ENCODE assay signal across 25 cellular contexts in the genomic region with DNA sequence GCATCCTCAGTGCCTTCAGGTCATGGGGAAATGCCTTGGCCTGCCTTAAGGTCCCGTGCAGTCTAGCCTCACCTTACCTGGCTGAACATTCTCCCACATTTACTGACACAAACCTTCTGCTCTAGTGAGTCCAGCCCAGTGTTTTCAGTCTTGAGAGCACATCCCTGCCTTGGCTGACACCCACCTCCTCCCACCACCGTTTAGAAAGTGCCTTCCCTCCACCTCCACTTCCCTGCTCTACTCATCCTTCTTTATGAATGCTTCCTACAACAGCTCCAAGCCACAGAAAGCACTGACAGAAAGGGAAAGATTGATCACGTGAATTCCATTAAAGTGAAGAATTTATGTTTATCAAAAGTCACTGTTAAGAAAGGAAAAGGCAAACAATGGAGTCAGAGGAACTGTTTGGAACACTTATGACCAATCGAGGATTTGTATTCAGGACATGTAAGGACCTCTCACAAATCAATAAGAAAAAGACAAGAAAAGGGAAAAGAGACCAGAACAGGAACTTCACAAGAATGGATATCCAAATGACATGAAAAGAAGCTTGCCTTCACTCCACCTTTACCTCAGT. TPM values are rescaled to one million over a fixed set of nuclear protein-coding genes. Genes with fewer than 3 reads are reported as not detected.
DNase-seq lines count a peak whose midpoint lies in the region; TF ChIP-seq lines count a peak whose summit lies in the region.
"Had no signal": no experiment of that assay in that cellular context is flagged by ENCODE, and none has a peak within 500 bp of the region (broad histone marks: within the 10 kb centered on the region; RNA-seq: fewer than 3 reads in every experiment).

No MANE protein-coding gene starts in this region.

- no peaks in the 10 kb centered on the region for H3K27me3 ChIP-seq in right atrium auricular region
- no peaks in the 10 kb centered on the region for H3K27me3 ChIP-seq in esophagus squamous epithelium
- H3K27me3 ChIP-seq in neural progenitor cell = no peaks in the 10 kb centered on the region
- H3K27me3 ChIP-seq in CD8-positive, alpha-beta memory T cell (ENCODE audit: insufficient read depth, low read length, poor library complexity, severe bottlenecking) = no peaks in the 10 kb centered on the region
- H3K27me3 ChIP-seq: body of pancreas had no signal

- DNase-seq in right atrium auricular region (ENCODE audit: low spot score) (no peak), cardiac septum (ENCODE audit: low spot score) (no peak), esophagus squamous epithelium (lab: John Stamatoyannopoulos, UW) (no peak), progenitor cell of endocrine pancreas (ENCODE audit: low spot score, unreplicated experiment) (no peak), neural progenitor cell (ENCODE audit: low spot score) (no peak), NCI-H2029 (lab: John Stamatoyannopoulos, UW) (no peak), globus pallidus (ENCODE audit: low spot score) (no peak)
- DNase-seq in CD8-positive, alpha-beta memory T cell = no peak
- DNase-seq: activated CD4-positive, alpha-beta T cell treated with anti-CD3 and anti-CD28 coated beads, Interleukin-2, amount 10 ng/mL, durations not matched to agents 7 days and 5 days; activated naive CD8-positive, alpha-beta T cell treated with anti-CD3 and anti-CD28 coated beads for 36 hours; body of pancreas; Caco-2; DND-41; effector memory CD4-positive, alpha-beta T cell; natural killer cell; NCI-H1417 treated with DMSO at 0.1 percent for 48 hours; NCI-H2107; NCI-H524; stimulated activated CD4-positive, alpha-beta T cell treated with anti-CD3 and anti-CD28 coated beads, Interleukin-1b, Interleukin-23, amount 100 ng/mL, for 48 hours; WERI-Rb-1 had no signal

- H3K4me3 Mint-ChIP-seq in progenitor cell of endocrine pancreas (ENCODE audit: low read depth) (no peak overlapping the region), neural progenitor cell (no peak overlapping the region)
- H3K4me3 Mint-ChIP-seq in CD8-positive, alpha-beta memory T cell = no peak overlapping the region
- H3K4me3 Mint-ChIP-seq: activated CD4-positive, alpha-beta T cell treated with anti-CD3 and anti-CD28 coated beads, Interleukin-2, amount 10 ng/mL, durations not matched to agents 7 days and 5 days; activated naive CD8-positive, alpha-beta T cell treated with anti-CD3 and anti-CD28 coated beads for 36 hours; activated T-helper 17 cell treated with anti-CD3 and anti-CD28 coated beads, Interleukin-2, amount 50 U/mL, for 72 hours; natural killer cell; stimulated activated effector memory CD8-positive, alpha-beta T cell treated with anti-CD3 and anti-CD28 coated beads, Interleukin-12 subunit alpha, Interleukin-12 subunit beta, amount 100 ng/mL, for 72 hours had no signal

- no peak overlapping the region for H3K4me2 ChIP-seq in neural progenitor cell
- H3K4me2 ChIP-seq: A549 had no signal

- H3K4me3 ChIP-seq in right atrium auricular region (no peak overlapping the region), esophagus squamous epithelium (no peak overlapping the region), neural progenitor cell (no peak overlapping the region)
- no peak overlapping the region for H3K4me3 ChIP-seq in CD8-positive, alpha-beta memory T cell (ENCODE audit: low read length)
- H3K4me3 ChIP-seq: A549, body of pancreas, GM12878, SK-N-MC had no signal

- CTCF ChIA-PET in CD8-positive, alpha-beta memory T cell (lab: Charles Lee) = no interaction called here

- H4K20me1 ChIP-seq in neural progenitor cell (ENCODE audit: low read depth) = no peaks in the 10 kb centered on the region

- H3F3A ChIP-seq in neural progenitor cell (ENCODE audit: low read depth) = peaks cover 17% of the 10 kb centered on the region

- H3K27ac Mint-ChIP-seq in progenitor cell of endocrine pancreas (peak overlapping the region; percentile 23), neural progenitor cell (no peak overlapping the region)
- no peak overlapping the region for H3K27ac Mint-ChIP-seq in CD8-positive, alpha-beta memory T cell
- H3K27ac Mint-ChIP-seq: activated CD4-positive, alpha-beta T cell treated with anti-CD3 and anti-CD28 coated beads, Interleukin-2, amount 10 ng/mL, durations not matched to agents 7 days and 5 days; activated naive CD8-positive, alpha-beta T cell treated with anti-CD3 and anti-CD28 coated beads for 36 hours; activated T-helper 17 cell treated with anti-CD3 and anti-CD28 coated beads, Interleukin-2, amount 50 U/mL, for 72 hours; natural killer cell; stimulated activated effector memory CD8-positive, alpha-beta T cell treated with anti-CD3 and anti-CD28 coated beads, Interleukin-12 subunit alpha, Interleukin-12 subunit beta, amount 100 ng/mL, for 72 hours had no signal

- WGBS in esophagus squamous epithelium, 2 donors = 32 to 41% methylated on average over 3 to 4 of the region's 4 CpGs

- intact Hi-C loops in cardiac septum (cut with DNase I) (no loop called here), esophagus squamous epithelium (cut with DNase I) (no loop called here)

- H3K27me3 Mint-ChIP-seq in progenitor cell of endocrine pancreas = no peaks in the 10 kb centered on the region
- H3K27me3 Mint-ChIP-seq in neural progenitor cell (ENCODE audit: insufficient read depth, low read depth) = peaks cover 5% of the 10 kb centered on the region
- H3K27me3 Mint-ChIP-seq in CD8-positive, alpha-beta memory T cell = peaks cover 8 to 19% of the 10 kb centered on the region in 2 donors

- no peaks in the 10 kb centered on the region for H3K36me3 ChIP-seq in right atrium auricular region
- no peaks in the 10 kb centered on the region for H3K36me3 ChIP-seq in esophagus squamous epithelium
- H3K36me3 ChIP-seq in neural progenitor cell = no peaks in the 10 kb centered on the region
- no peaks in the 10 kb centered on the region for H3K36me3 ChIP-seq in CD8-positive, alpha-beta memory T cell (ENCODE audit: insufficient read depth, low read length)
- H3K36me3 ChIP-seq: WERI-Rb-1 had no signal

- H3K36me3 Mint-ChIP-seq in progenitor cell of endocrine pancreas (ENCODE audit: insufficient read depth) (no peaks in the 10 kb centered on the region), neural progenitor cell (no peaks in the 10 kb centered on the region)
- peaks cover 0 to 5% (median 0%) of the 10 kb centered on the region in 3 donors for H3K36me3 Mint-ChIP-seq in CD8-positive, alpha-beta memory T cell
- H3K36me3 Mint-ChIP-seq: activated naive CD8-positive, alpha-beta T cell treated with anti-CD3 and anti-CD28 coated beads for 36 hours; natural killer cell; stimulated activated effector memory CD8-positive, alpha-beta T cell treated with anti-CD3 and anti-CD28 coated beads, Interleukin-12 subunit alpha, Interleukin-12 subunit beta, amount 100 ng/mL, for 72 hours had no signal

- H2AFZ ChIP-seq in neural progenitor cell (replicated peaks) = no peak overlapping the region

- H3K9me3 Mint-ChIP-seq in progenitor cell of endocrine pancreas (ENCODE audit: low read depth) (no peaks in the 10 kb centered on the region), neural progenitor cell (no peaks in the 10 kb centered on the region)
- no peaks in the 10 kb centered on the region for H3K9me3 Mint-ChIP-seq in CD8-positive, alpha-beta memory T cell
- H3K9me3 Mint-ChIP-seq: activated CD4-positive, alpha-beta T cell treated with anti-CD3 and anti-CD28 coated beads, Interleukin-2, amount 10 ng/mL, durations not matched to agents 7 days and 5 days; activated naive CD8-positive, alpha-beta T cell treated with anti-CD3 and anti-CD28 coated beads for 36 hours; activated T-helper 17 cell treated with anti-CD3 and anti-CD28 coated beads, Interleukin-2, amount 50 U/mL, for 72 hours; natural killer cell; stimulated activated effector memory CD8-positive, alpha-beta T cell treated with anti-CD3 and anti-CD28 coated beads, Interleukin-12 subunit alpha, Interleukin-12 subunit beta, amount 100 ng/mL, for 72 hours had no signal

- peaks cover 0 to 62% of the 10 kb centered on the region in 2 donors for H3K4me1 ChIP-seq in right atrium auricular region
- H3K4me1 ChIP-seq in esophagus squamous epithelium = peaks cover 28 to 79% (median 63%) of the 10 kb centered on the region in 3 donors
- peaks cover 33% of the 10 kb centered on the region for H3K4me1 ChIP-seq in neural progenitor cell
- no peaks in the 10 kb centered on the region for H3K4me1 ChIP-seq in CD8-positive, alpha-beta memory T cell (ENCODE audit: insufficient read depth, low read length)

- H3K27ac ChIP-seq in right atrium auricular region (peak overlapping the region; percentile 76 to 81), esophagus squamous epithelium (peak overlapping the region in 3 of 4 donors; percentile 72 to 87 (median 79)), neural progenitor cell (no peak overlapping the region)
- no peak overlapping the region for H3K27ac ChIP-seq in CD8-positive, alpha-beta memory T cell (ENCODE audit: low read depth, low read length)
- H3K27ac ChIP-seq: body of pancreas, SK-N-MC, WERI-Rb-1 had no signal

- no peak for TF ChIP-seq POLR2A in esophagus squamous epithelium (IDR thresholded peaks at IDR 0.05)

- POLR2A ChIA-PET in CD8-positive, alpha-beta memory T cell (lab: Charles Lee) = no interaction called here

- H3K4me1 Mint-ChIP-seq in progenitor cell of endocrine pancreas (ENCODE audit: low read depth) (peaks cover 24% of the 10 kb centered on the region), neural progenitor cell (peaks cover 41% of the 10 kb centered on the region)
- H3K4me1 Mint-ChIP-seq in CD8-positive, alpha-beta memory T cell = no peaks in the 10 kb centered on the region
- H3K4me1 Mint-ChIP-seq: activated T-helper 17 cell treated with anti-CD3 and anti-CD28 coated beads, Interleukin-2, amount 50 U/mL, for 72 hours; natural killer cell had no signal

- H3K9ac ChIP-seq in neural progenitor cell = no peak overlapping the region

- H3K9me3 ChIP-seq in right atrium auricular region (no peaks in the 10 kb centered on the region), esophagus squamous epithelium (no peaks in the 10 kb centered on the region), neural progenitor cell (ENCODE audit: low read depth) (no peaks in the 10 kb centered on the region)
- H3K9me3 ChIP-seq in CD8-positive, alpha-beta memory T cell (ENCODE audit: low read length) = no peaks in the 10 kb centered on the region
- H3K9me3 ChIP-seq: A549, body of pancreas, Caco-2 had no signal

- TF ChIP-seq CTCF in right atrium auricular region (IDR thresholded peaks at IDR 0.05) = no peak
- no peak for TF ChIP-seq CTCF in esophagus squamous epithelium (IDR thresholded peaks at IDR 0.05)
- no peak for TF ChIP-seq CTCF in progenitor cell of endocrine pancreas (IDR thresholded peaks at IDR 0.05; ENCODE audit: unreplicated experiment)
- no peak for TF ChIP-seq CTCF in neural progenitor cell (IDR thresholded peaks at IDR 0.05)

- no peaks in the 10 kb centered on the region for H3K79me2 ChIP-seq in neural progenitor cell (ENCODE audit: low read depth)

RNA-seq across cellular contexts. Expression of a gene that starts 59.8 kb away (rescaled TPM):
- total RNA-seq in right atrium auricular region = 10 to 100 TPM; 41.6 to 69.9 TPM
- 20.0 TPM for total RNA-seq in cardiac septum
- total RNA-seq in esophagus squamous epithelium = 10 to 100 TPM in 2 of 4 donors, 1 to 10 TPM in 2; 1.5 to 88.1 (median 15.9) TPM
- 1.2 and 1.7 TPM in 2 replicates for total RNA-seq in progenitor cell of endocrine pancreas
- total RNA-seq in neural progenitor cell (ENCODE audit: low replicate concordance) = 0.69 and 0.74 TPM in 2 replicates
- total RNA-seq in CD8-positive, alpha-beta memory T cell = under 1 TPM; 0.13 to 0.20 TPM
- 0.09 TPM for polyA plus RNA-seq in CD8-positive, alpha-beta memory T cell

Comparison
In these comparisons a context has a peak if more than half of its experiments do, and no peak if none do; other contexts are left out.
1. H3K27ac ChIP-seq: peak in right atrium auricular region (2 of 2) and esophagus squamous epithelium (3 of 4); none in neural progenitor cell (single experiment) and CD8-positive, alpha-beta memory T cell (single experiment).